9 cellular contexts compared by ENCODE assay signal in genomic region chr19:41363371-41363752, GRCh38. TPM values are rescaled to one million over a fixed set of nuclear protein-coding genes. Genes with fewer than 3 reads are reported as not detected.
DNase-seq lines count a peak whose midpoint lies in the region; ATAC-seq and TF ChIP-seq lines count a peak whose summit lies in the region.
"Had no signal": no experiment of that assay in that cellular context is flagged by ENCODE, and none has a peak within 500 bp of the region (broad histone marks: within the 10 kb centered on the region; RNA-seq: fewer than 3 reads in every experiment).

No MANE protein-coding gene starts in this region.

- in situ Hi-C loops in brain microvascular endothelial cell (cut with HindIII; ENCODE audit: low pct_ligation_motif_present, low sequenced_read_pairs), result no loop called here

- intact Hi-C loops in Right ventricle myocardium superior (cut with DNase I) (no loop called here), vagina (cut with DNase I) (no loop called here)

- no peaks in the 10 kb centered on the region for H3K9me3 ChIP-seq in right atrium auricular region
- no peaks in the 10 kb centered on the region for H3K9me3 ChIP-seq in mesodermal cell (ENCODE audit: control insufficient read depth, low read length)
- no peaks in the 10 kb centered on the region for H3K9me3 ChIP-seq in vagina
- H3K9me3 ChIP-seq: mucosa of descending colon had no signal

- H3K36me3 ChIP-seq in right atrium auricular region, result no peaks in the 10 kb centered on the region
- H3K36me3 ChIP-seq in brain microvascular endothelial cell (replicated peaks), result no peaks in the 10 kb centered on the region
- H3K36me3 ChIP-seq in mesodermal cell (ENCODE audit: control insufficient read depth, insufficient read depth, low read length), result peaks cover 3% of the 10 kb centered on the region
- H3K36me3 ChIP-seq in vagina, result no peaks in the 10 kb centered on the region

- 59 to 88% methylated on average over 5 to 6 of the region's 6 CpGs for WGBS in mesodermal cell (ENCODE audit: insufficient coverage in 2 of 2), 2 experiments

- peak overlapping the region; percentile 77 to 89 for H3K4me3 ChIP-seq in right atrium auricular region
- peak overlapping the region; percentile 79 for H3K4me3 ChIP-seq in brain microvascular endothelial cell (ENCODE audit: low read depth, low read length)
- peak overlapping the region; percentile 67 for H3K4me3 ChIP-seq in mesodermal cell (ENCODE audit: extremely low read depth, insufficient read depth, low read length, poor library complexity, severe bottlenecking)
- peak overlapping the region; percentile 60 to 86 for H3K4me3 ChIP-seq in vagina

- TF ChIP-seq CTCF in right atrium auricular region (IDR thresholded peaks at IDR 0.05), result no peak
- TF ChIP-seq CTCF in brain microvascular endothelial cell (IDR thresholded peaks at IDR 0.05; ENCODE audit: low read depth, low read length, missing control alignments), result no peak
- no peak for TF ChIP-seq CTCF in vagina (IDR thresholded peaks at IDR 0.05)

- peaks cover 0 to 20% of the 10 kb centered on the region in 2 donors for H3K4me1 ChIP-seq in right atrium auricular region
- H3K4me1 ChIP-seq in mesodermal cell (ENCODE audit: control insufficient read depth, insufficient read depth, low read length, poor library complexity, severe bottlenecking), result peaks cover 7% of the 10 kb centered on the region
- H3K4me1 ChIP-seq in vagina, result peaks cover 23% of the 10 kb centered on the region

- no peak for ATAC-seq in Right ventricle myocardium superior (ENCODE audit: poor library complexity)

- H3K27me3 ChIP-seq in right atrium auricular region, result no peaks in the 10 kb centered on the region
- H3K27me3 ChIP-seq in brain microvascular endothelial cell (replicated peaks), result no peaks in the 10 kb centered on the region
- no peaks in the 10 kb centered on the region for H3K27me3 ChIP-seq in vagina

- no peak for DNase-seq in right atrium auricular region (ENCODE audit: low spot score)
- no peak for DNase-seq in Right ventricle myocardium superior
- DNase-seq in brain microvascular endothelial cell, result no peak
- DNase-seq in vagina (ENCODE audit: extremely low spot score in 2 of 2), result no peak
- DNase-seq in stimulated activated CD4-positive, alpha-beta T cell treated with anti-CD3 and anti-CD28 coated beads, Interleukin-4, amount 100 ng/mL, for 4 hours, result no peak
- DNase-seq in cerebellar cortex (ENCODE audit: low spot score), result no peak
- no peak for DNase-seq in NOMO-1 (lab: John Stamatoyannopoulos, UW; ENCODE audit: unreplicated experiment in 2 of 2)

- no peak for TF ChIP-seq POLR2A in vagina (IDR thresholded peaks at IDR 0.05)

- H3K27ac ChIP-seq in right atrium auricular region (peak overlapping the region; percentile 99), brain microvascular endothelial cell (peak overlapping the region; percentile 100), mesodermal cell (ENCODE audit: low read depth, low read length, severe bottlenecking) (peak overlapping the region; percentile 100), vagina (peak overlapping the region; percentile 97)

RNA-seq across cellular contexts. Expression of gene B9D2, which starts 0.6 kb away (rescaled TPM):
- total RNA-seq in right atrium auricular region (1 to 10 TPM; 1.9 to 3.8 TPM), Right ventricle myocardium superior (2.6 TPM), vagina (not detected)
- polyA plus RNA-seq in mesodermal cell (2013, experiment 1 of 2), result 5.7 TPM
- polyA plus RNA-seq in mesodermal cell (2013, experiment 2 of 2), result 6.2 TPM

RNA-seq across cellular contexts. Expression of gene TGFB1, which starts 9.6 kb away (rescaled TPM):
- total RNA-seq in right atrium auricular region (10 to 100 TPM; 17.6 to 33.7 TPM), Right ventricle myocardium superior (13.1 TPM), vagina (53.3 TPM)
- polyA plus RNA-seq in mesodermal cell (2013, experiment 1 of 2), result 344 TPM
- polyA plus RNA-seq in mesodermal cell (2013, experiment 2 of 2), result 264 TPM

RNA-seq across cellular contexts. Expression of gene TMEM91, which starts 13.0 kb away (rescaled TPM):
- 1 to 10 TPM; 5.0 to 8.5 TPM for total RNA-seq in right atrium auricular region
- total RNA-seq in Right ventricle myocardium superior, result 3.5 TPM
- 11.1 TPM for polyA plus RNA-seq in mesodermal cell (2013, experiment 1 of 2)
- 7.8 TPM for polyA plus RNA-seq in mesodermal cell (2013, experiment 2 of 2)
- 34.4 TPM for total RNA-seq in vagina

RNA-seq across cellular contexts. Expression of gene EXOSC5, which starts 33.8 kb away (rescaled TPM):
- 1 to 10 TPM; 8.5 to 9.0 TPM for total RNA-seq in right atrium auricular region
- 17.4 TPM for total RNA-seq in Right ventricle myocardium superior
- 20.8 TPM for polyA plus RNA-seq in mesodermal cell (2013, experiment 1 of 2)
- 17.5 TPM for polyA plus RNA-seq in mesodermal cell (2013, experiment 2 of 2)
- total RNA-seq in vagina, result 15.2 TPM

RNA-seq across cellular contexts. Expression of gene BCKDHA, which starts 34.3 kb away (rescaled TPM):
- total RNA-seq in right atrium auricular region, result 10 to 100 TPM; 65.2 to 77.6 TPM
- 50.4 TPM for total RNA-seq in Right ventricle myocardium superior
- polyA plus RNA-seq in mesodermal cell (2013, experiment 1 of 2), result 46.9 TPM
- polyA plus RNA-seq in mesodermal cell (2013, experiment 2 of 2), result 39.0 TPM
- total RNA-seq in vagina, result 68.5 TPM
